19 cellular contexts compared by ENCODE assay signal in the genomic region with DNA sequence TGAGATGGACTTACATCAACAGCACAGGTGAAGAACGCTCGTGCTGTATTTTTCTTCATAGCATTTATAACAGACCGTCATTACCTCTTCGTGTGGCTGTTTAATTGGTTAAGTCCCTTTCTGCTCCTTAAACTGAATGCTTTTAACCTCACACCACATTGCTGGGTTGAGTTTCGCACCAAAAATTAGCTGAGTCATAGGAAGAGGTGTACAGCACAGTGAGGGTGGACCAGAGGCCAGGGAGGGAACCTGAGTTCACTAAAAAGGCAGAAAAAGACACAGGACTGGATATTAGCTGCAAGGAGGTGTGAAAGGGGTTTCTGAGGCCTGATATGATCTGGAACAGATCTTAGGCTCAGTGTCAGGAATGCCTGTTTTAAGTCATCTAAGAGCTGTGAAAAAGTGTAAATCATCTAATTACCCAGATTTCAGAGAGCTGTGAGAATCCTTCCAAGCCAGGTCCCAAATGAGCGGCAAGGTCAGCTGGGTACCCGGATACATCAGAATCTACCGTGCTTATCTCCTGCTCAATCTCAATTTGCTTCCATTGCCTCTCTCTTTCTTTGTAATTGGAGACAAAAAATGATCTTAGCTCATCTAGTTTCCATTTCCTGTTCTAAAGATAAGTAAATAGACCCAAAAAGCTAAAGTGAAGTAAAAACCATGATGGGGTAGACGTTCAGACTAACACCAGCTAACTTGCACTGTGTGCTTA. TPM values are rescaled to one million over a fixed set of nuclear protein-coding genes. Genes with fewer than 3 reads are reported as not detected.
DNase-seq lines count a peak whose midpoint lies in the region; ATAC-seq lines count a peak whose summit lies in the region.
"Had no signal": no experiment of that assay in that cellular context is flagged by ENCODE, and none has a peak within 500 bp of the region (broad histone marks: within the 10 kb centered on the region; RNA-seq: fewer than 3 reads in every experiment).

No MANE protein-coding gene starts in this region.

- intact Hi-C loops in activated CD4-positive, alpha-beta memory T cell treated with anti-CD3 and anti-CD28 coated beads for 36 hours (cut with micrococcal nuclease) = loop anchor here (1.0 to 2.0 kb wide), 2 partner anchors 11 to 597 kb away; a partner anchor contains a TSS

- H3K9me3 Mint-ChIP-seq in activated naive CD4-positive, alpha-beta T cell treated with anti-CD3 and anti-CD28 coated beads, Interleukin-2, amount 10 ng/mL, durations not matched to agents 7 days and 5 days = peaks cover 2% of the 10 kb centered on the region
- H3K9me3 Mint-ChIP-seq in activated CD4-positive, alpha-beta memory T cell treated with anti-CD3 and anti-CD28 coated beads for 36 hours = peaks cover 2% of the 10 kb centered on the region
- H3K9me3 Mint-ChIP-seq in stimulated activated naive CD8-positive, alpha-beta T cell treated with anti-CD3 and anti-CD28 coated beads, Interleukin-15, amount 100 ng/mL, for 72 hours = peaks cover 3 to 4% of the 10 kb centered on the region in 2 donors

- POLR2A ChIA-PET in activated CD4-positive, alpha-beta memory T cell treated with anti-CD3 and anti-CD28 coated beads for 36 hours (lab: Charles Lee) = interaction anchor here (1.6 to 1.7 kb wide), 2 partner anchors 11 to 19 kb away, joined by 5 to 12 read pairs; a partner anchor contains a TSS

- H3K4me1 Mint-ChIP-seq in activated naive CD4-positive, alpha-beta T cell treated with anti-CD3 and anti-CD28 coated beads, Interleukin-2, amount 10 ng/mL, durations not matched to agents 7 days and 5 days = peaks cover 21% of the 10 kb centered on the region
- H3K4me1 Mint-ChIP-seq in activated CD4-positive, alpha-beta memory T cell treated with anti-CD3 and anti-CD28 coated beads for 36 hours (ENCODE audit: low read depth) = peaks cover 21% of the 10 kb centered on the region
- H3K4me1 Mint-ChIP-seq in stimulated activated naive CD8-positive, alpha-beta T cell treated with anti-CD3 and anti-CD28 coated beads, Interleukin-15, amount 100 ng/mL, for 72 hours = peaks cover 16% of the 10 kb centered on the region

- DNase-seq in activated naive CD4-positive, alpha-beta T cell treated with anti-CD3 and anti-CD28 coated beads, Interleukin-2, amount 10 ng/mL, durations not matched to agents 7 days and 5 days = no peak
- no peak for DNase-seq in activated naive CD4-positive, alpha-beta T cell (lab: John Stamatoyannopoulos, UW)
- DNase-seq in activated CD4-positive, alpha-beta memory T cell treated with anti-CD3 and anti-CD28 coated beads for 36 hours = peak; percentile 33
- DNase-seq in stimulated activated naive CD8-positive, alpha-beta T cell treated with anti-CD3 and anti-CD28 coated beads, Interleukin-15, amount 100 ng/mL, for 72 hours = no peak
- DNase-seq in DMS79 (lab: John Stamatoyannopoulos, UW) = no peak
- no peak for DNase-seq in MV-4-11 (lab: John Stamatoyannopoulos, UW)
- DNase-seq: activated CD8-positive, alpha-beta memory T cell treated with anti-CD3 and anti-CD28 coated beads for 24 hours; AML-193; anterior cingulate cortex; H7; Kasumi-1; NCI-H187 treated with DMSO at 0.1 percent for 48 hours; NCI-H69; nucleus accumbens had no signal

- peak overlapping the region; percentile 3 for H3K4me3 Mint-ChIP-seq in activated naive CD4-positive, alpha-beta T cell treated with anti-CD3 and anti-CD28 coated beads, Interleukin-2, amount 10 ng/mL, durations not matched to agents 7 days and 5 days
- no peak overlapping the region for H3K4me3 Mint-ChIP-seq in activated CD4-positive, alpha-beta memory T cell treated with anti-CD3 and anti-CD28 coated beads for 36 hours
- H3K4me3 Mint-ChIP-seq in stimulated activated naive CD8-positive, alpha-beta T cell treated with anti-CD3 and anti-CD28 coated beads, Interleukin-15, amount 100 ng/mL, for 72 hours = no peak overlapping the region
- H3K4me3 Mint-ChIP-seq: stimulated activated memory B cell treated with anti-CD40 and anti-IgM and Interleukin-4, amounts not matched to agents 10 μg/mL and 1 μg/mL and 100 μg/mL, for 72 hours had no signal

- ATAC-seq in HG03460 (IDR thresholded peaks at IDR 0.05; ENCODE audit: unreplicated experiment) (peak; percentile 56), HG03469 (IDR thresholded peaks at IDR 0.05; ENCODE audit: unreplicated experiment) (no peak)
- peak; percentile 64 for ATAC-seq in stimulated activated naive CD8-positive, alpha-beta T cell treated with anti-CD3 and anti-CD28 coated beads, Interleukin-15, amount 100 ng/mL, for 72 hours
- ATAC-seq: stimulated activated memory B cell treated with anti-CD40 and anti-IgM and Interleukin-4, amounts not matched to agents 10 μg/mL and 1 μg/mL and 100 μg/mL, for 72 hours had no signal

- peaks cover 27% of the 10 kb centered on the region for H3K36me3 Mint-ChIP-seq in activated naive CD4-positive, alpha-beta T cell treated with anti-CD3 and anti-CD28 coated beads, Interleukin-2, amount 10 ng/mL, durations not matched to agents 7 days and 5 days
- peaks cover 15% of the 10 kb centered on the region for H3K36me3 Mint-ChIP-seq in activated CD4-positive, alpha-beta memory T cell treated with anti-CD3 and anti-CD28 coated beads for 36 hours

- H3K27ac Mint-ChIP-seq in activated naive CD4-positive, alpha-beta T cell treated with anti-CD3 and anti-CD28 coated beads, Interleukin-2, amount 10 ng/mL, durations not matched to agents 7 days and 5 days = peak overlapping the region; percentile 75
- peak overlapping the region; percentile 67 for H3K27ac Mint-ChIP-seq in activated CD4-positive, alpha-beta memory T cell treated with anti-CD3 and anti-CD28 coated beads for 36 hours
- peak overlapping the region in 1 of 2 donors; percentile 90 for H3K27ac Mint-ChIP-seq in stimulated activated naive CD8-positive, alpha-beta T cell treated with anti-CD3 and anti-CD28 coated beads, Interleukin-15, amount 100 ng/mL, for 72 hours
- H3K27ac Mint-ChIP-seq: stimulated activated memory B cell treated with anti-CD40 and anti-IgM and Interleukin-4, amounts not matched to agents 10 μg/mL and 1 μg/mL and 100 μg/mL, for 72 hours had no signal

- H3K27me3 Mint-ChIP-seq in activated naive CD4-positive, alpha-beta T cell treated with anti-CD3 and anti-CD28 coated beads, Interleukin-2, amount 10 ng/mL, durations not matched to agents 7 days and 5 days = peaks cover 9% of the 10 kb centered on the region
- H3K27me3 Mint-ChIP-seq in activated CD4-positive, alpha-beta memory T cell treated with anti-CD3 and anti-CD28 coated beads for 36 hours = no peaks in the 10 kb centered on the region
- peaks cover 5% of the 10 kb centered on the region for H3K27me3 Mint-ChIP-seq in stimulated activated naive CD8-positive, alpha-beta T cell treated with anti-CD3 and anti-CD28 coated beads, Interleukin-15, amount 100 ng/mL, for 72 hours
- H3K27me3 Mint-ChIP-seq: stimulated activated memory B cell treated with anti-CD40 and anti-IgM and Interleukin-4, amounts not matched to agents 10 μg/mL and 1 μg/mL and 100 μg/mL, for 72 hours had no signal

- CTCF ChIA-PET in activated naive CD4-positive, alpha-beta T cell treated with anti-CD3 and anti-CD28 coated beads, Interleukin-2, amount 10 ng/mL, durations not matched to agents 7 days and 5 days (lab: Charles Lee) = interaction anchor here (0.8 to 4.7 kb wide), 9 partner anchors 10 to 1097 kb away, joined by 3 to 28 read pairs (median 4); a partner anchor contains a TSS
- CTCF ChIA-PET in activated CD4-positive, alpha-beta memory T cell treated with anti-CD3 and anti-CD28 coated beads for 36 hours (lab: Charles Lee) = interaction anchor here (0.6 to 3.8 kb wide), 9 partner anchors 11 to 1038 kb away, joined by 3 to 21 read pairs (median 4); a partner anchor contains a TSS

RNA-seq across cellular contexts. Expression of a gene that starts 7.1 kb away (rescaled TPM):
- total RNA-seq in activated CD4-positive, alpha-beta memory T cell treated with anti-CD3 and anti-CD28 coated beads for 36 hours = not detected
- total RNA-seq: epithelial cell of proximal tubule, H7, RPMI7951 had no signal

RNA-seq across cellular contexts. Expression of a gene that starts 10.8 kb away (rescaled TPM):
- total RNA-seq in activated CD4-positive, alpha-beta memory T cell treated with anti-CD3 and anti-CD28 coated beads for 36 hours = 1 to 10 TPM; 6.9 to 7.5 TPM

RNA-seq across cellular contexts. Expression of a gene that starts 10.9 kb away (rescaled TPM):
- 10 to 100 TPM; 45.2 to 47.1 TPM for total RNA-seq in activated CD4-positive, alpha-beta memory T cell treated with anti-CD3 and anti-CD28 coated beads for 36 hours
